In the genomic region with DNA sequence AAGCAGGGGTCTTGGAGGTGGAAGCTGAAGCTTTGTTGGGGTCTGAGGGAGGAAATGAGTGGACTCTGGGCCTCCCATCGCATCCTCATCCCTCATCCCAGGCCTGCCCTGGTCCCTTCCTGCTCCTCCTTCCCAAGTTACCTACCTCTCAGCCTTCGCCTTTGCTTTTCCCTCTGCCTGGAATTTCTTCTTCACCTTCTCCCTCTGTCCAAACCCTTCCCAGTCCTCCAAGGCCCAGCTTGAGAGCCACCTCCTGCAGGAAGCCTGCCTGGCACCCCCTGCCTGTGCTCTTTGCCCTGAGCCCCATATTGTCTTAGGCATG, we compare ENCODE assay signal across 13 cellular contexts. TPM values are rescaled to one million over a fixed set of nuclear protein-coding genes. Genes with fewer than 3 reads are reported as not detected.
A peak's percentile ranks its signal among the peaks of the same experiment; 100 is the strongest.
DNase-seq lines count a peak whose midpoint lies in the region; ATAC-seq, FAIRE-seq and TF ChIP-seq lines count a peak whose summit lies in the region.
"Had no signal": no experiment of that assay in that cellular context is flagged by ENCODE, and none has a peak within 500 bp of the region (broad histone marks: within the 10 kb centered on the region; RNA-seq: fewer than 3 reads in every experiment).

No MANE protein-coding gene starts in this region.

- H3K4me2 ChIP-seq in mesendoderm (ENCODE audit: low read length): no peak overlapping the region

- ATAC-seq in T-helper 17 cell (no peak), GM19023 (IDR thresholded peaks at IDR 0.05; ENCODE audit: unreplicated experiment) (no peak)

- no peaks in the 10 kb centered on the region for H3K27me3 Mint-ChIP-seq in T-helper 17 cell

- H3K36me3 ChIP-seq in mesendoderm (ENCODE audit: control insufficient read depth, insufficient read depth, low read length): no peaks in the 10 kb centered on the region

- no peak overlapping the region for H2BK5ac ChIP-seq in mesendoderm (ENCODE audit: low read length)

- H3K18ac ChIP-seq in mesendoderm (ENCODE audit: low read length): no peak overlapping the region

- no peaks in the 10 kb centered on the region for H3K27me3 ChIP-seq in mesendoderm (ENCODE audit: insufficient read depth, low read length, poor library complexity)

- peaks cover 10% of the 10 kb centered on the region for H3K4me1 Mint-ChIP-seq in T-helper 17 cell

- FAIRE-seq in urothelium cell line (lab: Jason Lieb, UNC): no peak
- FAIRE-seq: frontal cortex had no signal

- H3K79me2 ChIP-seq in mesendoderm (ENCODE audit: control insufficient read depth, insufficient read depth, low read length): no peaks in the 10 kb centered on the region

- no peak overlapping the region for H2AK5ac ChIP-seq in mesendoderm (ENCODE audit: low read length)

- peaks cover 5% of the 10 kb centered on the region for H3K4me1 ChIP-seq in mesendoderm (ENCODE audit: control insufficient read depth, low read depth, low read length)

- no peaks in the 10 kb centered on the region for H3K9me3 ChIP-seq in T-helper 17 cell (ENCODE audit: control insufficient read depth, low read length, poor library complexity, severe bottlenecking)

- H3K4ac ChIP-seq in mesendoderm (ENCODE audit: low read depth, low read length): no peak overlapping the region

- H3K4me3 ChIP-seq in mesendoderm (ENCODE audit: low read length): no peak overlapping the region

- H2BK120ac ChIP-seq in mesendoderm (ENCODE audit: low read depth, low read length): no peak overlapping the region

- no peaks in the 10 kb centered on the region for H3K36me3 Mint-ChIP-seq in T-helper 17 cell (ENCODE audit: low read depth)

- DNase-seq in T-helper 17 cell (no peak), mesendoderm (no peak), urothelium cell line (ENCODE audit: low spot score) (no peak), midbrain (lab: John Stamatoyannopoulos, UW) (no peak)
- DNase-seq: activated naive CD4-positive, alpha-beta T cell treated with anti-CD3 and anti-CD28 coated beads, Interleukin-2, amount 50 U/mL, for 16 hours; dermis blood vessel endothelial cell; NCI-H1417 treated with DMSO at 0.1 percent for 48 hours; stimulated activated CD4-positive, alpha-beta T cell treated with anti-CD3 and anti-CD28 coated beads, Interleukin-2, amount 100 ng/mL, for 48 hours had no signal

- no CpG with 5 or more reads among the region's 2 CpGs for WGBS in mesendoderm (ENCODE audit: extremely low coverage, insufficient coverage, low lambda C conversion rate)

- peak overlapping the region; percentile 89 for H3K27ac Mint-ChIP-seq in T-helper 17 cell

- TF ChIP-seq CTCF in C4-2B (conservative IDR thresholded peaks at IDR 0.05): no peak

- H3K27ac ChIP-seq in C4-2B (peak overlapping the region; percentile 93), mesendoderm (ENCODE audit: low read depth, low read length) (no peak overlapping the region)

- no peak overlapping the region for H2BK15ac ChIP-seq in mesendoderm (replicated peaks; ENCODE audit: low read depth)

- no peaks in the 10 kb centered on the region for H3K79me1 ChIP-seq in mesendoderm (ENCODE audit: low read length)

- no peak overlapping the region for H4K5ac ChIP-seq in mesendoderm (ENCODE audit: low read length)

- no peak overlapping the region for H4K8ac ChIP-seq in mesendoderm (ENCODE audit: low read depth, low read length)

- peak overlapping the region; percentile 74 for H3K4me3 Mint-ChIP-seq in T-helper 17 cell

- H3K56ac ChIP-seq in mesendoderm (ENCODE audit: low read length): no peak overlapping the region

- H3K23ac ChIP-seq in mesendoderm (ENCODE audit: low read length): no peak overlapping the region

- H3K9ac ChIP-seq in mesendoderm (ENCODE audit: low read length): peak overlapping the region; percentile 12

RNA-seq across cellular contexts. Expression of a gene that starts 2.1 kb away (rescaled TPM):
- 1 to 10 TPM; 1.5 to 3.4 TPM for total RNA-seq in T-helper 17 cell
- polyA plus RNA-seq in mesendoderm (2013, experiment 1 of 2): 4.2 TPM
- polyA plus RNA-seq in mesendoderm (2013, experiment 2 of 2): 3.9 TPM

RNA-seq across cellular contexts. Expression of a gene that starts 7.7 kb away (rescaled TPM):
- total RNA-seq in T-helper 17 cell: not detected
- polyA plus RNA-seq in mesendoderm (2013, experiment 1 of 2): 0.04 TPM
- polyA plus RNA-seq in mesendoderm (2013, experiment 2 of 2): 0.03 TPM
- total RNA-seq: dermis blood vessel endothelial cell, frontal cortex, posterior vena cava, temporal lobe had no signal

RNA-seq across cellular contexts. Expression of a gene that starts 18.7 kb away (rescaled TPM):
- total RNA-seq in T-helper 17 cell: under 1 TPM in 1 of 2 donors, not detected in 1; 0.37 TPM
- 0.08 TPM for polyA plus RNA-seq in mesendoderm (2013, experiment 1 of 2)
- 0.13 TPM for polyA plus RNA-seq in mesendoderm (2013, experiment 2 of 2)
- total RNA-seq: dermis blood vessel endothelial cell, frontal cortex, posterior vena cava, temporal lobe had no signal

RNA-seq across cellular contexts. Expression of a gene that starts 25.1 kb away (rescaled TPM):
- total RNA-seq in T-helper 17 cell: 100 to 1,000 TPM; 206 to 239 TPM
- 58.8 TPM for polyA plus RNA-seq in mesendoderm (2013, experiment 1 of 2)
- 56.6 TPM for polyA plus RNA-seq in mesendoderm (2013, experiment 2 of 2)

RNA-seq across cellular contexts. Expression of a gene that starts 42.6 kb away (rescaled TPM):
- total RNA-seq in T-helper 17 cell: not detected
- 0.11 TPM for polyA plus RNA-seq in mesendoderm (2013, experiment 1 of 2)
- 0.15 TPM for polyA plus RNA-seq in mesendoderm (2013, experiment 2 of 2)
- total RNA-seq: dermis blood vessel endothelial cell, frontal cortex, posterior vena cava had no signal
